Comparison of ENCODE assay signal across 16 cellular contexts in the genomic region with DNA sequence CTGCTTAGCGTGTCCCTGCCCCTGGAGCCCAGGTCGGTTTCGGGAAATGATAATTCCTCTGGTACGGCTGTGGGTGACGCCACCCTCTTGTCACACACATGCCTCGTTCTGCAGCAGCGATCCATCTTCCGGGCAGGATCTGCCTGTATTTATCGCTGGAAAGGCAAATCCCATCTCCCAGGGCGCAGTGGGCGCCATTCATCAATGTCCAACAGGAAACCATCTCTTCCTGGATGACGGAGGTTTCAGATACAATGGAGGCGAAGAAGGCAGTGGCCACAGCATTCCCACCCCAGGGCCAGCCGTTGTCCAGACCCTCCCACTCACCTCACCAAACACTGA.
DNase-seq lines count a peak whose midpoint lies in the region; ATAC-seq, FAIRE-seq and TF ChIP-seq lines count a peak whose summit lies in the region.
"Had no signal": no experiment of that assay in that cellular context is flagged by ENCODE, and none has a peak within 500 bp of the region (broad histone marks: within the 10 kb centered on the region; RNA-seq: fewer than 3 reads in every experiment).

No MANE protein-coding gene starts in this region.

- peak overlapping the region; percentile 14 for H2AFZ ChIP-seq in HCT116 (ENCODE audit: low read depth, low read length, poor library complexity, severe bottlenecking)
- no peak overlapping the region for H2AFZ ChIP-seq in H1 (ENCODE audit: low read length)
- H2AFZ ChIP-seq in trophoblast cell (ENCODE audit: insufficient read depth, low read length, poor library complexity): no peak overlapping the region

- H4K12ac ChIP-seq in trophoblast cell (ENCODE audit: low read depth, low read length): no peak overlapping the region

- RAD21 ChIA-PET in HCT116 (lab: Charles Lee; ENCODE audit: low non-redundant PET in 1 of 2, low total read pairs in 2 of 2, uncharacterized antibody in 2 of 2, unreplicated experiment in 2 of 2): no interaction called here

- H2AK5ac ChIP-seq in H1 (ENCODE audit: low read depth, low read length): no peak overlapping the region
- H2AK5ac ChIP-seq in trophoblast cell (ENCODE audit: low read length): no peak overlapping the region

- TF ChIP-seq CTCF in HCT116 (IDR thresholded peaks at IDR 0.05 in 2 of 3, conservative IDR thresholded peaks at IDR 0.05 in 1 of 3; ENCODE audit: borderline replicate concordance in 1 of 3, insufficient read depth in 1 of 3, low read depth in 2 of 3, low read length in 2 of 3) (no peak), H1 (IDR thresholded peaks at IDR 0.05; ENCODE audit: control extremely low read depth in 1 of 3, insufficient read depth in 1 of 3, low read depth in 1 of 3, low read length in 3 of 3) (no peak)

- H3K36me3 Mint-ChIP-seq in activated naive CD4-positive, alpha-beta T cell treated with anti-CD3 and anti-CD28 coated beads, Interleukin-2, amount 50 U/mL, for 72 hours: no peaks in the 10 kb centered on the region
- H3K36me3 Mint-ChIP-seq in stimulated activated effector memory CD8-positive, alpha-beta T cell treated with anti-CD3 and anti-CD28 coated beads, Interleukin-12 subunit alpha, Interleukin-12 subunit beta, amount 100 ng/mL, for 72 hours: no peaks in the 10 kb centered on the region
- H3K36me3 Mint-ChIP-seq: T-cell had no signal

- H3K4me3 ChIP-seq in HCT116 (replicated peaks in 1 of 2; ENCODE audit: low read depth in 1 of 2, low read length in 2 of 2) (no peak overlapping the region), H1 (ENCODE audit: extremely low read depth in 1 of 4, insufficient read depth in 2 of 4, low read depth in 3 of 4, low read length in 4 of 4) (no peak overlapping the region), trophoblast cell (ENCODE audit: low read depth, low read length) (peak overlapping the region; percentile 31)
- H3K4me3 ChIP-seq: A549, K562 had no signal

- POLR2A ChIA-PET in HCT116 (lab: Charles Lee): no interaction called here
- POLR2A ChIA-PET in H1 (lab: Charles Lee; ENCODE audit: partially characterized antibody): no interaction called here

- no peak overlapping the region for H3K27ac Mint-ChIP-seq in activated naive CD4-positive, alpha-beta T cell treated with anti-CD3 and anti-CD28 coated beads, Interleukin-2, amount 50 U/mL, for 72 hours
- H3K27ac Mint-ChIP-seq in stimulated activated effector memory CD8-positive, alpha-beta T cell treated with anti-CD3 and anti-CD28 coated beads, Interleukin-12 subunit alpha, Interleukin-12 subunit beta, amount 100 ng/mL, for 72 hours: no peak overlapping the region
- H3K27ac Mint-ChIP-seq: T-cell had no signal

- H4K8ac ChIP-seq in H1 (ENCODE audit: extremely low read depth, insufficient read depth, low read length) (0 out of 2 replicates have a peak overlapping the region, but pooled peaks have one; percentile 3), trophoblast cell (ENCODE audit: low read depth, low read length) (no peak overlapping the region)

- no peak overlapping the region for H4K5ac ChIP-seq in H1 (ENCODE audit: insufficient read length, low read depth, low read length)

- no peak overlapping the region for H2BK20ac ChIP-seq in H1 (ENCODE audit: low read length)

- no peak for ATAC-seq in HCT116
- ATAC-seq in activated naive CD4-positive, alpha-beta T cell treated with anti-CD3 and anti-CD28 coated beads, Interleukin-2, amount 50 U/mL, for 72 hours: no peak
- no peak for ATAC-seq in stimulated activated effector memory CD8-positive, alpha-beta T cell treated with anti-CD3 and anti-CD28 coated beads, Interleukin-12 subunit alpha, Interleukin-12 subunit beta, amount 100 ng/mL, for 72 hours

- no peak overlapping the region for H2BK12ac ChIP-seq in H1 (ENCODE audit: low read depth, low read length)
- no peak overlapping the region for H2BK12ac ChIP-seq in trophoblast cell (ENCODE audit: low read length)

- no peak overlapping the region for H2BK15ac ChIP-seq in H1 (ENCODE audit: low read length)

- intact Hi-C loops in HCT116 (cut with micrococcal nuclease): loop anchor here (2.0 kb wide), 1 partner anchor 64 kb away; no protein-coding TSS in a partner anchor

- TF ChIP-seq RAD21 in HCT116 (IDR thresholded peaks at IDR 0.05; ENCODE audit: low read depth): no peak
- TF ChIP-seq RAD21 in H1 (IDR thresholded peaks at IDR 0.05 in 1 of 2, conservative IDR thresholded peaks at IDR 0.05 in 1 of 2; ENCODE audit: low read depth in 2 of 2, low read length in 2 of 2): no peak

- BruUV-seq in HCT116 (replicated peaks; lab: Mats Ljungman, UMichigan): no TSS peak

- no peaks in the 10 kb centered on the region for H3K79me2 ChIP-seq in HCT116 (ENCODE audit: insufficient read depth, low read length)
- H3K79me2 ChIP-seq in H1 (ENCODE audit: control insufficient read depth in 1 of 2, insufficient read depth in 2 of 2, low read length in 2 of 2): no peaks in the 10 kb centered on the region
- H3K79me2 ChIP-seq in trophoblast cell (ENCODE audit: control insufficient read depth, insufficient read depth, low read length, poor library complexity): no peaks in the 10 kb centered on the region

- peaks cover 19% of the 10 kb centered on the region; the same call in 1 of the 2 replicates for H3K23me2 ChIP-seq in H1 (ENCODE audit: low read depth, low read length)

- TF ChIP-seq POLR2A in HCT116 (IDR thresholded peaks at IDR 0.05; ENCODE audit: borderline replicate concordance, extremely low read depth, insufficient read depth, insufficient read length) (no peak), H1 (IDR thresholded peaks at IDR 0.05; ENCODE audit: control extremely low read depth in 1 of 2, low read depth in 2 of 2, low read length in 2 of 2) (no peak)

- peaks cover 9 to 33% of the 10 kb centered on the region in 2 experiments; a peak in 3 of 4 replicates for H3K4me1 ChIP-seq in HCT116 (ENCODE audit: control insufficient read depth in 1 of 2, insufficient read depth in 2 of 2, low read length in 2 of 2)
- H3K4me1 ChIP-seq in H1 (replicated peaks in 1 of 4; ENCODE audit: control insufficient read depth in 3 of 4, insufficient read depth in 4 of 4, low read length in 3 of 4): no peaks in the 10 kb centered on the region
- peaks cover 5 to 11% of the 10 kb centered on the region in 2 experiments for H3K4me1 ChIP-seq in trophoblast cell (ENCODE audit: control insufficient read depth in 1 of 2, insufficient read depth in 2 of 2, low read length in 2 of 2)

- TF ChIP-seq EP300 in H1 (IDR thresholded peaks at IDR 0.05; ENCODE audit: borderline replicate concordance in 1 of 2, low read depth in 2 of 2, low read length in 2 of 2): no peak

- FAIRE-seq in H1 (lab: Jason Lieb, UNC): no peak
- FAIRE-seq: A549, GM18507, HTR-8/SVneo had no signal

- peaks cover 23% of the 10 kb centered on the region for H3K4me1 Mint-ChIP-seq in stimulated activated effector memory CD8-positive, alpha-beta T cell treated with anti-CD3 and anti-CD28 coated beads, Interleukin-12 subunit alpha, Interleukin-12 subunit beta, amount 100 ng/mL, for 72 hours

- no peak overlapping the region for H3K27ac ChIP-seq in HCT116 (ENCODE audit: low read depth, low read length)
- no peak overlapping the region for H3K27ac ChIP-seq in H1 (ENCODE audit: low read depth, low read length)
- no peak overlapping the region for H3K27ac ChIP-seq in trophoblast cell (ENCODE audit: low read depth, low read length)
- H3K27ac ChIP-seq: A549 had no signal

- H3K36me3 ChIP-seq in HCT116 (ENCODE audit: control insufficient read depth in 1 of 2, insufficient read depth in 2 of 2, low read length in 2 of 2): no peaks in the 10 kb centered on the region
- H3K36me3 ChIP-seq in H1 (ENCODE audit: control insufficient read depth in 2 of 4, insufficient read depth in 4 of 4, low read length in 3 of 4): no peaks in the 10 kb centered on the region
- H3K36me3 ChIP-seq in trophoblast cell (ENCODE audit: control insufficient read depth in 1 of 2, insufficient read depth in 2 of 2, low read length in 2 of 2): no peaks in the 10 kb centered on the region

- H3K18ac ChIP-seq in H1 (ENCODE audit: extremely low read depth, low read length) (no peak overlapping the region), trophoblast cell (ENCODE audit: low read length) (no peak overlapping the region)

- H3K4ac ChIP-seq in H1 (replicated peaks; ENCODE audit: insufficient read length, low read depth, low read length) (no peak overlapping the region), trophoblast cell (ENCODE audit: low read depth, low read length) (no peak overlapping the region)

- DNase-seq in HCT116 (ENCODE audit: low read depth, low spot score) (no peak), NCI-H748 treated with DMSO at 0.1 percent for 48 hours (lab: John Stamatoyannopoulos, UW) (peak; percentile 50), H1 (ENCODE audit: low read depth in 1 of 2, low spot score in 2 of 2) (no peak), trophoblast cell (no peak), HCEC 1CT (no peak)
- DNase-seq in activated naive CD4-positive, alpha-beta T cell treated with anti-CD3 and anti-CD28 coated beads, Interleukin-2, amount 50 U/mL, for 72 hours (ENCODE audit: low spot score in 2 of 2): no peak
- DNase-seq in stimulated activated effector memory CD8-positive, alpha-beta T cell treated with anti-CD3 and anti-CD28 coated beads, Interleukin-12 subunit alpha, Interleukin-12 subunit beta, amount 100 ng/mL, for 72 hours (ENCODE audit: low spot score in 2 of 2): no peak
- DNase-seq: GOT3, NCI-H2107, NCI-H446 treated with DMSO at 0.1 percent for 48 hours, Right ventricle myocardium superior had no signal

- 80% methylated on average over 14 of the region's 14 CpGs; no CpG with 5 or more reads in 1 of the 2 experiments for WGBS in H1 (ENCODE audit: extremely low coverage in 1 of 2, insufficient coverage in 1 of 2, insufficient read length in 1 of 2, insufficient replicate concordance in 2 of 2, low coverage in 1 of 2, low lambda C conversion rate in 2 of 2, missing lambda C conversion rate in 1 of 2), 2 experiments
- WGBS in trophoblast cell (ENCODE audit: extremely low coverage, insufficient coverage, insufficient read length): no CpG with 5 or more reads among the region's 14 CpGs

- H3K56ac ChIP-seq in H1 (replicated peaks; ENCODE audit: insufficient read length, low read depth, low read length): no peak overlapping the region

- H3K4me2 ChIP-seq in HCT116 (ENCODE audit: low read length) (peak overlapping the region; percentile 64), H1 (ENCODE audit: insufficient read depth in 1 of 2, low read depth in 2 of 2, low read length in 2 of 2) (no peak overlapping the region), trophoblast cell (ENCODE audit: low read length) (no peak overlapping the region)

- H3K23ac ChIP-seq in H1 (ENCODE audit: insufficient read length): no peak overlapping the region
- H3K23ac ChIP-seq in trophoblast cell (ENCODE audit: low read length): no peak overlapping the region

- no peaks in the 10 kb centered on the region for H4K20me1 ChIP-seq in HCT116 (ENCODE audit: insufficient read depth)
- peaks cover 3 to 4% of the 10 kb centered on the region in 2 experiments for H4K20me1 ChIP-seq in H1 (replicated peaks in 1 of 2; ENCODE audit: control insufficient read depth in 1 of 2, insufficient read depth in 2 of 2, low read length in 2 of 2)

- H3K4me3 Mint-ChIP-seq in stimulated activated effector memory CD8-positive, alpha-beta T cell treated with anti-CD3 and anti-CD28 coated beads, Interleukin-12 subunit alpha, Interleukin-12 subunit beta, amount 100 ng/mL, for 72 hours: no peak overlapping the region
- H3K4me3 Mint-ChIP-seq: T-cell had no signal

- H3K27me3 ChIP-seq in HCT116 (ENCODE audit: insufficient read depth, low read length) (peaks cover 8% of the 10 kb centered on the region; the same call in 1 of the 2 replicates), H1 (replicated peaks in 1 of 4; ENCODE audit: control insufficient read depth in 3 of 4, extremely low read depth in 1 of 4, insufficient read depth in 3 of 4, low read length in 3 of 4) (peaks cover 7 to 20% (median 15%) of the 10 kb centered on the region in 4 experiments), trophoblast cell (ENCODE audit: insufficient read depth, low read length) (no peaks in the 10 kb centered on the region)

- H3K9ac ChIP-seq in HCT116 (ENCODE audit: low read length): no peak overlapping the region
- no peak overlapping the region for H3K9ac ChIP-seq in H1 (replicated peaks in 1 of 4; ENCODE audit: extremely low read depth in 1 of 4, low read depth in 3 of 4, low read length in 3 of 4)
- H3K9ac ChIP-seq in trophoblast cell (ENCODE audit: low read length): no peak overlapping the region

- H2BK5ac ChIP-seq in H1 (ENCODE audit: low read depth, low read length) (no peak overlapping the region), trophoblast cell (ENCODE audit: low read depth, low read length, poor library complexity) (no peak overlapping the region)

- CTCF ChIA-PET in HCT116 (lab: Charles Lee): interaction anchor here (1.3 kb wide), 2 partner anchors 29 to 65 kb away, joined by 5 to 33 read pairs; no protein-coding TSS in a partner anchor
- CTCF ChIA-PET in H1 (lab: Charles Lee; ENCODE audit: partially characterized antibody): interaction anchor here (0.8 to 1.4 kb wide), 7 partner anchors 17 to 280 kb away, joined by 3 to 5 read pairs (median 4); no protein-coding TSS in a partner anchor

- H2BK120ac ChIP-seq in H1 (replicated peaks; ENCODE audit: low read depth, low read length): no peak overlapping the region
- no peak overlapping the region for H2BK120ac ChIP-seq in trophoblast cell (ENCODE audit: insufficient read depth, low read length, poor library complexity)

- no peaks in the 10 kb centered on the region for H3K79me1 ChIP-seq in H1 (ENCODE audit: low read depth, low read length)
- peaks cover 4% of the 10 kb centered on the region for H3K79me1 ChIP-seq in trophoblast cell (ENCODE audit: low read length)

- H3K14ac ChIP-seq in H1 (ENCODE audit: insufficient read length) (no peak overlapping the region), trophoblast cell (ENCODE audit: low read length) (no peak overlapping the region)

- H3K9me3 Mint-ChIP-seq in activated naive CD4-positive, alpha-beta T cell treated with anti-CD3 and anti-CD28 coated beads, Interleukin-2, amount 50 U/mL, for 72 hours: peaks cover 0 to under 1% of the 10 kb centered on the region in 2 donors
- peaks cover 3% of the 10 kb centered on the region for H3K9me3 Mint-ChIP-seq in stimulated activated effector memory CD8-positive, alpha-beta T cell treated with anti-CD3 and anti-CD28 coated beads, Interleukin-12 subunit alpha, Interleukin-12 subunit beta, amount 100 ng/mL, for 72 hours
- H3K9me3 Mint-ChIP-seq: T-cell had no signal

- H4K91ac ChIP-seq in H1 (replicated peaks; ENCODE audit: insufficient read length, low read length): no peak overlapping the region
- no peak overlapping the region for H4K91ac ChIP-seq in trophoblast cell (ENCODE audit: low read depth, low read length)

- H3K9me3 ChIP-seq in HCT116 (ENCODE audit: control insufficient read depth in 1 of 2, insufficient read depth in 1 of 2, low read depth in 1 of 2, low read length in 2 of 2): no peaks in the 10 kb centered on the region
- H3K9me3 ChIP-seq in H1 (ENCODE audit: insufficient read depth in 2 of 2, low read depth in 1 of 2, low read length in 1 of 2): peaks cover 0 to 3% of the 10 kb centered on the region in 2 experiments; a peak in 2 of 4 replicates
- H3K9me3 ChIP-seq in trophoblast cell (ENCODE audit: insufficient read depth, low read depth, low read length): peaks cover 8% of the 10 kb centered on the region

- H3K9me2 ChIP-seq in HCT116 (ENCODE audit: insufficient read depth): no peaks in the 10 kb centered on the region
